Comparison of ENCODE assay signal across 1 cellular context in the genomic region with DNA sequence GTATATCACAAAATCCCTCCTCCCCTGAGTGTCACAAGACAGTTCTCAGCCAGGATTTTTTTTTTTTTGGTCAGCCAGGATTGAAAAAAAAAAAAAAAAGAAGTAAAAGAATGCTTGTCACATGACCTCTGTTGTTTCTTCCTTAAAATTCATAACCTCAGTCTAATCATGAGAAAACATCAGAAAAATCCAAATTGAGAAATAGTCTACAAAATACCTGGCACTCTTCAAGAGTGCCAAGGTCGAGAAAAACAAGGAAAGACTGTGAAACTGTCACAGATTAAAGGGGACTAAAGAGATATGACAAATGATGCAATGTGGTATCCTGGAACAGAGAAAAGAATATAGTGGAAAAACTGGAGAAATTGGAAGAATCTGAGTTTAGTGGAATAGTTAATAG.
TF ChIP-seq lines count a peak whose summit lies in the region.

No MANE protein-coding gene starts in this region.

TF ChIP-seq in HepG2, 621 proteins besides CTCF, POLR2A, EP300 and RAD21 (continued from another document and continues in another):
- TF ChIP-seq, protein P1, sequence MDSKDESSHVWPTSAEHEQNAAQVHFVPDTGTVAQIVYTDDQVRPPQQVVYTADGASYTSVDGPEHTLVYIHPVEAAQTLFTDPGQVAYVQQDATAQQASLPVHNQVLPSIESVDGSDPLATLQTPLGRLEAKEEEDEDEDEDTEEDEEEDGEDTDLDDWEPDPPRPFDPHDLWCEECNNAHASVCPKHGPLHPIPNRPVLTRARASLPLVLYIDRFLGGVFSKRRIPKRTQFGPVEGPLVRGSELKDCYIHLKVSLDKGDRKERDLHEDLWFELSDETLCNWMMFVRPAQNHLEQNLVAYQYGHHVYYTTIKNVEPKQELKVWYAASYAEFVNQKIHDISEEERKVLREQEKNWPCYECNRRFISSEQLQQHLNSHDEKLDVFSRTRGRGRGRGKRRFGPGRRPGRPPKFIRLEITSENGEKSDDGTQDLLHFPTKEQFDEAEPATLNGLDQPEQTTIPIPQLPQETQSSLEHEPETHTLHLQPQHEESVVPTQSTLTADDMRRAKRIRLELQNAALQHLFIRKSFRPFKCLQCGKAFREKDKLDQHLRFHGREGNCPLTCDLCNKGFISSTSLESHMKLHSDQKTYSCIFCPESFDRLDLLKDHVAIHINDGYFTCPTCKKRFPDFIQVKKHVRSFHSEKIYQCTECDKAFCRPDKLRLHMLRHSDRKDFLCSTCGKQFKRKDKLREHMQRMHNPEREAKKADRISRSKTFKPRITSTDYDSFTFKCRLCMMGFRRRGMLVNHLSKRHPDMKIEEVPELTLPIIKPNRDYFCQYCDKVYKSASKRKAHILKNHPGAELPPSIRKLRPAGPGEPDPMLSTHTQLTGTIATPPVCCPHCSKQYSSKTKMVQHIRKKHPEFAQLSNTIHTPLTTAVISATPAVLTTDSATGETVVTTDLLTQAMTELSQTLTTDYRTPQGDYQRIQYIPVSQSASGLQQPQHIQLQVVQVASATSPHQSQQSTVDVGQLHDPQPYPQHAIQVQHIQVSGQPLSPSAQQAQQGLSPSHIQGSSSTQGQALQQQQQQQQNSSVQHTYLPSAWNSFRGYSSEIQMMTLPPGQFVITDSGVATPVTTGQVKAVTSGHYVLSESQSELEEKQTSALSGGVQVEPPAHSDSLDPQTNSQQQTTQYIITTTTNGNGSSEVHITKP (CRISPR knock-in tag; IDR thresholded peaks at IDR 0.05; ENCODE audit: low read depth) = no peak
- peak; percentile 88 for TF ChIP-seq NCOA2 (CRISPR knock-in tag; IDR thresholded peaks at IDR 0.05)
- TF ChIP-seq, protein P2, sequence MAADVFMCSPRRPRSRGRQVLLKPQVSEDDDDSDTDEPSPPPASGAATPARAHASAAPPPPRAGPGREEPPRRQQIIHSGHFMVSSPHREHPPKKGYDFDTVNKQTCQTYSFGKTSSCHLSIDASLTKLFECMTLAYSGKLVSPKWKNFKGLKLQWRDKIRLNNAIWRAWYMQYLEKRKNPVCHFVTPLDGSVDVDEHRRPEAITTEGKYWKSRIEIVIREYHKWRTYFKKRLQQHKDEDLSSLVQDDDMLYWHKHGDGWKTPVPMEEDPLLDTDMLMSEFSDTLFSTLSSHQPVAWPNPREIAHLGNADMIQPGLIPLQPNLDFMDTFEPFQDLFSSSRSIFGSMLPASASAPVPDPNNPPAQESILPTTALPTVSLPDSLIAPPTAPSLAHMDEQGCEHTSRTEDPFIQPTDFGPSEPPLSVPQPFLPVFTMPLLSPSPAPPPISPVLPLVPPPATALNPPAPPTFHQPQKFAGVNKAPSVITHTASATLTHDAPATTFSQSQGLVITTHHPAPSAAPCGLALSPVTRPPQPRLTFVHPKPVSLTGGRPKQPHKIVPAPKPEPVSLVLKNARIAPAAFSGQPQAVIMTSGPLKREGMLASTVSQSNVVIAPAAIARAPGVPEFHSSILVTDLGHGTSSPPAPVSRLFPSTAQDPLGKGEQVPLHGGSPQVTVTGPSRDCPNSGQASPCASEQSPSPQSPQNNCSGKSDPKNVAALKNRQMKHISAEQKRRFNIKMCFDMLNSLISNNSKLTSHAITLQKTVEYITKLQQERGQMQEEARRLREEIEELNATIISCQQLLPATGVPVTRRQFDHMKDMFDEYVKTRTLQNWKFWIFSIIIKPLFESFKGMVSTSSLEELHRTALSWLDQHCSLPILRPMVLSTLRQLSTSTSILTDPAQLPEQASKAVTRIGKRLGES (CRISPR knock-in tag; IDR thresholded peaks at IDR 0.05; ENCODE audit: borderline replicate concordance) = no peak
- TF ChIP-seq, protein P3, sequence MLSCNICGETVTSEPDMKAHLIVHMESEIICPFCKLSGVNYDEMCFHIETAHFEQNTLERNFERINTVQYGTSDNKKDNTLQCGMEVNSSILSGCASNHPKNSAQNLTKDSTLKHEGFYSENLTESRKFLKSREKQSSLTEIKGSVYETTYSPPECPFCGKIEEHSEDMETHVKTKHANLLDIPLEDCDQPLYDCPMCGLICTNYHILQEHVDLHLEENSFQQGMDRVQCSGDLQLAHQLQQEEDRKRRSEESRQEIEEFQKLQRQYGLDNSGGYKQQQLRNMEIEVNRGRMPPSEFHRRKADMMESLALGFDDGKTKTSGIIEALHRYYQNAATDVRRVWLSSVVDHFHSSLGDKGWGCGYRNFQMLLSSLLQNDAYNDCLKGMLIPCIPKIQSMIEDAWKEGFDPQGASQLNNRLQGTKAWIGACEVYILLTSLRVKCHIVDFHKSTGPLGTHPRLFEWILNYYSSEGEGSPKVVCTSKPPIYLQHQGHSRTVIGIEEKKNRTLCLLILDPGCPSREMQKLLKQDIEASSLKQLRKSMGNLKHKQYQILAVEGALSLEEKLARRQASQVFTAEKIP (CRISPR knock-in tag; IDR thresholded peaks at IDR 0.05; ENCODE audit: borderline replicate concordance) = no peak
- no peak for TF ChIP-seq ZNF296 (CRISPR knock-in tag; conservative IDR thresholded peaks at IDR 0.05)
- TF ChIP-seq, protein P4, sequence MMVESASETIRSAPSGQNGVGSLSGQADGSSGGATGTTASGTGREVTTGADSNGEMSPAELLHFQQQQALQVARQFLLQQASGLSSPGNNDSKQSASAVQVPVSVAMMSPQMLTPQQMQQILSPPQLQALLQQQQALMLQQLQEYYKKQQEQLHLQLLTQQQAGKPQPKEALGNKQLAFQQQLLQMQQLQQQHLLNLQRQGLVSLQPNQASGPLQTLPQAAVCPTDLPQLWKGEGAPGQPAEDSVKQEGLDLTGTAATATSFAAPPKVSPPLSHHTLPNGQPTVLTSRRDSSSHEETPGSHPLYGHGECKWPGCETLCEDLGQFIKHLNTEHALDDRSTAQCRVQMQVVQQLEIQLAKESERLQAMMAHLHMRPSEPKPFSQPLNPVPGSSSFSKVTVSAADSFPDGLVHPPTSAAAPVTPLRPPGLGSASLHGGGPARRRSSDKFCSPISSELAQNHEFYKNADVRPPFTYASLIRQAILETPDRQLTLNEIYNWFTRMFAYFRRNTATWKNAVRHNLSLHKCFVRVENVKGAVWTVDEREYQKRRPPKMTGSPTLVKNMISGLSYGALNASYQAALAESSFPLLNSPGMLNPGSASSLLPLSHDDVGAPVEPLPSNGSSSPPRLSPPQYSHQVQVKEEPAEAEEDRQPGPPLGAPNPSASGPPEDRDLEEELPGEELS (CRISPR knock-in tag; IDR thresholded peaks at IDR 0.05) = no peak
- no peak for TF ChIP-seq SP4 (CRISPR knock-in tag; IDR thresholded peaks at IDR 0.05)
- TF ChIP-seq ZNF547 (CRISPR knock-in tag; IDR thresholded peaks at IDR 0.05) = no peak
- TF ChIP-seq ZFAT (CRISPR knock-in tag; conservative IDR thresholded peaks at IDR 0.05) = no peak
- 0 out of 2 replicates have a peak, but pooled peaks have one; percentile 23 for TF ChIP-seq RARA (CRISPR knock-in tag; IDR thresholded peaks at IDR 0.05)
- TF ChIP-seq, protein P5, sequence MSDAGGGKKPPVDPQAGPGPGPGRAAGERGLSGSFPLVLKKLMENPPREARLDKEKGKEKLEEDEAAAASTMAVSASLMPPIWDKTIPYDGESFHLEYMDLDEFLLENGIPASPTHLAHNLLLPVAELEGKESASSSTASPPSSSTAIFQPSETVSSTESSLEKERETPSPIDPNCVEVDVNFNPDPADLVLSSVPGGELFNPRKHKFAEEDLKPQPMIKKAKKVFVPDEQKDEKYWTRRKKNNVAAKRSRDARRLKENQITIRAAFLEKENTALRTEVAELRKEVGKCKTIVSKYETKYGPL (CRISPR knock-in tag; IDR thresholded peaks at IDR 0.05) = no peak
- TF ChIP-seq RFX3 (CRISPR knock-in tag; IDR thresholded peaks at IDR 0.05) = no peak
- peak; percentile 40; the same call in 1 of the 2 replicates for TF ChIP-seq CREM (IDR thresholded peaks at IDR 0.05)
- no peak for TF ChIP-seq CREM (CRISPR knock-in tag; IDR thresholded peaks at IDR 0.05)
- TF ChIP-seq, protein P6, sequence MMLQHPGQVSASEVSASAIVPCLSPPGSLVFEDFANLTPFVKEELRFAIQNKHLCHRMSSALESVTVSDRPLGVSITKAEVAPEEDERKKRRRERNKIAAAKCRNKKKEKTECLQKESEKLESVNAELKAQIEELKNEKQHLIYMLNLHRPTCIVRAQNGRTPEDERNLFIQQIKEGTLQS (CRISPR knock-in tag; IDR thresholded peaks at IDR 0.05) = 0 out of 2 replicates have a peak, but pooled peaks have one; percentile 60
- TF ChIP-seq ZC3H4 (CRISPR knock-in tag; IDR thresholded peaks at IDR 0.05; ENCODE audit: borderline replicate concordance) = no peak
- TF ChIP-seq, protein P7, sequence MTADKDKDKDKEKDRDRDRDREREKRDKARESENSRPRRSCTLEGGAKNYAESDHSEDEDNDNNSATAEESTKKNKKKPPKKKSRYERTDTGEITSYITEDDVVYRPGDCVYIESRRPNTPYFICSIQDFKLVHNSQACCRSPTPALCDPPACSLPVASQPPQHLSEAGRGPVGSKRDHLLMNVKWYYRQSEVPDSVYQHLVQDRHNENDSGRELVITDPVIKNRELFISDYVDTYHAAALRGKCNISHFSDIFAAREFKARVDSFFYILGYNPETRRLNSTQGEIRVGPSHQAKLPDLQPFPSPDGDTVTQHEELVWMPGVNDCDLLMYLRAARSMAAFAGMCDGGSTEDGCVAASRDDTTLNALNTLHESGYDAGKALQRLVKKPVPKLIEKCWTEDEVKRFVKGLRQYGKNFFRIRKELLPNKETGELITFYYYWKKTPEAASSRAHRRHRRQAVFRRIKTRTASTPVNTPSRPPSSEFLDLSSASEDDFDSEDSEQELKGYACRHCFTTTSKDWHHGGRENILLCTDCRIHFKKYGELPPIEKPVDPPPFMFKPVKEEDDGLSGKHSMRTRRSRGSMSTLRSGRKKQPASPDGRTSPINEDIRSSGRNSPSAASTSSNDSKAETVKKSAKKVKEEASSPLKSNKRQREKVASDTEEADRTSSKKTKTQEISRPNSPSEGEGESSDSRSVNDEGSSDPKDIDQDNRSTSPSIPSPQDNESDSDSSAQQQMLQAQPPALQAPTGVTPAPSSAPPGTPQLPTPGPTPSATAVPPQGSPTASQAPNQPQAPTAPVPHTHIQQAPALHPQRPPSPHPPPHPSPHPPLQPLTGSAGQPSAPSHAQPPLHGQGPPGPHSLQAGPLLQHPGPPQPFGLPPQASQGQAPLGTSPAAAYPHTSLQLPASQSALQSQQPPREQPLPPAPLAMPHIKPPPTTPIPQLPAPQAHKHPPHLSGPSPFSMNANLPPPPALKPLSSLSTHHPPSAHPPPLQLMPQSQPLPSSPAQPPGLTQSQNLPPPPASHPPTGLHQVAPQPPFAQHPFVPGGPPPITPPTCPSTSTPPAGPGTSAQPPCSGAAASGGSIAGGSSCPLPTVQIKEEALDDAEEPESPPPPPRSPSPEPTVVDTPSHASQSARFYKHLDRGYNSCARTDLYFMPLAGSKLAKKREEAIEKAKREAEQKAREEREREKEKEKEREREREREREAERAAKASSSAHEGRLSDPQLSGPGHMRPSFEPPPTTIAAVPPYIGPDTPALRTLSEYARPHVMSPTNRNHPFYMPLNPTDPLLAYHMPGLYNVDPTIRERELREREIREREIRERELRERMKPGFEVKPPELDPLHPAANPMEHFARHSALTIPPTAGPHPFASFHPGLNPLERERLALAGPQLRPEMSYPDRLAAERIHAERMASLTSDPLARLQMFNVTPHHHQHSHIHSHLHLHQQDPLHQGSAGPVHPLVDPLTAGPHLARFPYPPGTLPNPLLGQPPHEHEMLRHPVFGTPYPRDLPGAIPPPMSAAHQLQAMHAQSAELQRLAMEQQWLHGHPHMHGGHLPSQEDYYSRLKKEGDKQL (CRISPR knock-in tag; IDR thresholded peaks at IDR 0.05; ENCODE audit: low read depth) = 0 out of 2 replicates have a peak, but pooled peaks have one; percentile 40
- peak; percentile 42; the same call in 1 of the 2 replicates for TF ChIP-seq RAD51 (IDR thresholded peaks at IDR 0.05; ENCODE audit: borderline replicate concordance)
- no peak for TF ChIP-seq ZFYVE20 (CRISPR knock-in tag; IDR thresholded peaks at IDR 0.05; ENCODE audit: borderline replicate concordance, low read depth)
- peak; percentile 36; the same call in 1 of the 2 replicates for TF ChIP-seq MED1 (CRISPR knock-in tag; IDR thresholded peaks at IDR 0.05)
- TF ChIP-seq, protein P8, sequence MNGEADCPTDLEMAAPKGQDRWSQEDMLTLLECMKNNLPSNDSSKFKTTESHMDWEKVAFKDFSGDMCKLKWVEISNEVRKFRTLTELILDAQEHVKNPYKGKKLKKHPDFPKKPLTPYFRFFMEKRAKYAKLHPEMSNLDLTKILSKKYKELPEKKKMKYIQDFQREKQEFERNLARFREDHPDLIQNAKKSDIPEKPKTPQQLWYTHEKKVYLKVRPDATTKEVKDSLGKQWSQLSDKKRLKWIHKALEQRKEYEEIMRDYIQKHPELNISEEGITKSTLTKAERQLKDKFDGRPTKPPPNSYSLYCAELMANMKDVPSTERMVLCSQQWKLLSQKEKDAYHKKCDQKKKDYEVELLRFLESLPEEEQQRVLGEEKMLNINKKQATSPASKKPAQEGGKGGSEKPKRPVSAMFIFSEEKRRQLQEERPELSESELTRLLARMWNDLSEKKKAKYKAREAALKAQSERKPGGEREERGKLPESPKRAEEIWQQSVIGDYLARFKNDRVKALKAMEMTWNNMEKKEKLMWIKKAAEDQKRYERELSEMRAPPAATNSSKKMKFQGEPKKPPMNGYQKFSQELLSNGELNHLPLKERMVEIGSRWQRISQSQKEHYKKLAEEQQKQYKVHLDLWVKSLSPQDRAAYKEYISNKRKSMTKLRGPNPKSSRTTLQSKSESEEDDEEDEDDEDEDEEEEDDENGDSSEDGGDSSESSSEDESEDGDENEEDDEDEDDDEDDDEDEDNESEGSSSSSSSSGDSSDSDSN (CRISPR knock-in tag; IDR thresholded peaks at IDR 0.05) = no peak
- no peak for TF ChIP-seq ZFP62 (CRISPR knock-in tag; IDR thresholded peaks at IDR 0.05)
- TF ChIP-seq NFYC (CRISPR knock-in tag; IDR thresholded peaks at IDR 0.05) = no peak
- TF ChIP-seq, protein P9, sequence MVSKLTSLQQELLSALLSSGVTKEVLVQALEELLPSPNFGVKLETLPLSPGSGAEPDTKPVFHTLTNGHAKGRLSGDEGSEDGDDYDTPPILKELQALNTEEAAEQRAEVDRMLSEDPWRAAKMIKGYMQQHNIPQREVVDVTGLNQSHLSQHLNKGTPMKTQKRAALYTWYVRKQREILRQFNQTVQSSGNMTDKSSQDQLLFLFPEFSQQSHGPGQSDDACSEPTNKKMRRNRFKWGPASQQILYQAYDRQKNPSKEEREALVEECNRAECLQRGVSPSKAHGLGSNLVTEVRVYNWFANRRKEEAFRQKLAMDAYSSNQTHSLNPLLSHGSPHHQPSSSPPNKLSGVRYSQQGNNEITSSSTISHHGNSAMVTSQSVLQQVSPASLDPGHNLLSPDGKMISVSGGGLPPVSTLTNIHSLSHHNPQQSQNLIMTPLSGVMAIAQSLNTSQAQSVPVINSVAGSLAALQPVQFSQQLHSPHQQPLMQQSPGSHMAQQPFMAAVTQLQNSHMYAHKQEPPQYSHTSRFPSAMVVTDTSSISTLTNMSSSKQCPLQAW (CRISPR knock-in tag; IDR thresholded peaks at IDR 0.05) = no peak
- peak; percentile 80; the same call in 1 of the 2 replicates for TF ChIP-seq SOX5 (CRISPR knock-in tag; IDR thresholded peaks at IDR 0.05; ENCODE audit: borderline replicate concordance)
- TF ChIP-seq ZNF75D (CRISPR knock-in tag; IDR thresholded peaks at IDR 0.05; ENCODE audit: borderline replicate concordance) = no peak
- no peak for TF ChIP-seq ZNF101 (CRISPR knock-in tag; IDR thresholded peaks at IDR 0.05; ENCODE audit: borderline replicate concordance, low read depth)
